13 cellular contexts compared by ENCODE assay signal in the genomic region with DNA sequence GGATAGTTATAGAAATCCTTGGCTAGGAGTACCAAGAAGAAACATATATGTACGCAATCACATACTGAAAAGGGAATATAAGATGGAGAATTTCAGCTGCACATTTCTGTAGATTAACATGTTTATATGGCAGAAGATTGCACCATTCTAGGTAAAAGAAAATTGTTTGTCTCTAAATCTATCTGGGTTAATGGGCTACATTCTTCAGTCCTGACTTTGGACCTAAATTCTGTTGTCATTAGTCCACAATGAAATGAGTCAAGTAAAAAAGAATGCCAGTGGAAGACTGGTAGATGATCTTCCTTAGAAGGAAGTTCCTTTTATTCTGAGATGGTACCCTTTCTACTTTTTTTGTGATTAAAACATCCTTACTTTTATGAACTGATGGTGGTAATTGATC. TPM values are rescaled to one million over a fixed set of nuclear protein-coding genes. Genes with fewer than 3 reads are reported as not detected.
DNase-seq lines count a peak whose midpoint lies in the region; ATAC-seq, FAIRE-seq and TF ChIP-seq lines count a peak whose summit lies in the region.
"Had no signal": no experiment of that assay in that cellular context is flagged by ENCODE, and none has a peak within 500 bp of the region (broad histone marks: within the 10 kb centered on the region; RNA-seq: fewer than 3 reads in every experiment).

No MANE protein-coding gene starts in this region.

- no peak for TF ChIP-seq CTCF in nephron progenitor cell (IDR thresholded peaks at IDR 0.05)

- no peaks in the 10 kb centered on the region for H3K9me3 Mint-ChIP-seq in stimulated activated naive B cell treated with anti-CD40 and anti-IgM and Interleukin-4, amounts not matched to agents 10 μg/mL and 1 μg/mL and 100 μg/mL, for 72 hours
- no peaks in the 10 kb centered on the region for H3K9me3 Mint-ChIP-seq in nephron progenitor cell
- no peaks in the 10 kb centered on the region for H3K9me3 Mint-ChIP-seq in stimulated activated effector memory CD8-positive, alpha-beta T cell treated with anti-CD3 and anti-CD28 coated beads, Interleukin-12 subunit alpha, Interleukin-12 subunit beta, amount 100 ng/mL, for 72 hours
- H3K9me3 Mint-ChIP-seq: WTC11 had no signal

- peaks cover 33 to 74% of the 10 kb centered on the region in 2 donors for H3K4me1 Mint-ChIP-seq in stimulated activated naive B cell treated with anti-CD40 and anti-IgM and Interleukin-4, amounts not matched to agents 10 μg/mL and 1 μg/mL and 100 μg/mL, for 72 hours
- H3K4me1 Mint-ChIP-seq in nephron progenitor cell, result peaks cover 10% of the 10 kb centered on the region
- peaks cover 39% of the 10 kb centered on the region for H3K4me1 Mint-ChIP-seq in stimulated activated effector memory CD8-positive, alpha-beta T cell treated with anti-CD3 and anti-CD28 coated beads, Interleukin-12 subunit alpha, Interleukin-12 subunit beta, amount 100 ng/mL, for 72 hours

- no peak overlapping the region for H3K4me3 ChIP-seq in SJSA1

- peak overlapping the region; percentile 16 for H3K27ac Mint-ChIP-seq in stimulated activated naive B cell treated with anti-CD40 and anti-IgM and Interleukin-4, amounts not matched to agents 10 μg/mL and 1 μg/mL and 100 μg/mL, for 72 hours
- no peak overlapping the region for H3K27ac Mint-ChIP-seq in nephron progenitor cell
- no peak overlapping the region for H3K27ac Mint-ChIP-seq in stimulated activated effector memory CD8-positive, alpha-beta T cell treated with anti-CD3 and anti-CD28 coated beads, Interleukin-12 subunit alpha, Interleukin-12 subunit beta, amount 100 ng/mL, for 72 hours
- H3K27ac Mint-ChIP-seq: WTC11 had no signal

- peaks cover 13 to 19% of the 10 kb centered on the region in 2 donors for H3K36me3 Mint-ChIP-seq in stimulated activated naive B cell treated with anti-CD40 and anti-IgM and Interleukin-4, amounts not matched to agents 10 μg/mL and 1 μg/mL and 100 μg/mL, for 72 hours
- H3K36me3 Mint-ChIP-seq in nephron progenitor cell (ENCODE audit: low read depth), result peaks cover 11% of the 10 kb centered on the region
- peaks cover 14% of the 10 kb centered on the region for H3K36me3 Mint-ChIP-seq in stimulated activated effector memory CD8-positive, alpha-beta T cell treated with anti-CD3 and anti-CD28 coated beads, Interleukin-12 subunit alpha, Interleukin-12 subunit beta, amount 100 ng/mL, for 72 hours
- H3K36me3 Mint-ChIP-seq: WTC11 had no signal

- H3K27me3 Mint-ChIP-seq in stimulated activated naive B cell treated with anti-CD40 and anti-IgM and Interleukin-4, amounts not matched to agents 10 μg/mL and 1 μg/mL and 100 μg/mL, for 72 hours, result no peaks in the 10 kb centered on the region
- H3K27me3 Mint-ChIP-seq in nephron progenitor cell (ENCODE audit: low read depth, poor library complexity), result no peaks in the 10 kb centered on the region

- peaks cover 37% of the 10 kb centered on the region for H3K4me1 ChIP-seq in SJSA1 (replicated peaks)

- FAIRE-seq in GM12892 (lab: Jason Lieb, UNC), result peak; percentile 33

- H3K36me3 ChIP-seq in SJSA1, result no peaks in the 10 kb centered on the region

- no peak for TF ChIP-seq POLR2A in GM12892 (IDR thresholded peaks at IDR 0.05; ENCODE audit: low read depth, low read length)

- H3K9me3 ChIP-seq in SJSA1 (replicated peaks), result no peaks in the 10 kb centered on the region

- no peak overlapping the region for H3K4me3 Mint-ChIP-seq in stimulated activated naive B cell treated with anti-CD40 and anti-IgM and Interleukin-4, amounts not matched to agents 10 μg/mL and 1 μg/mL and 100 μg/mL, for 72 hours
- H3K4me3 Mint-ChIP-seq in nephron progenitor cell, result no peak overlapping the region
- H3K4me3 Mint-ChIP-seq in stimulated activated effector memory CD8-positive, alpha-beta T cell treated with anti-CD3 and anti-CD28 coated beads, Interleukin-12 subunit alpha, Interleukin-12 subunit beta, amount 100 ng/mL, for 72 hours, result no peak overlapping the region
- H3K4me3 Mint-ChIP-seq: WTC11 had no signal

- peak overlapping the region; percentile 69 for H3K27ac ChIP-seq in SJSA1

- H3K27me3 ChIP-seq in SJSA1 (replicated peaks), result no peaks in the 10 kb centered on the region

- no peak for ATAC-seq in stimulated activated naive B cell treated with anti-CD40 and anti-IgM and Interleukin-4, amounts not matched to agents 10 μg/mL and 1 μg/mL and 100 μg/mL, for 72 hours (replicated peaks)
- no peak for ATAC-seq in stimulated activated effector memory CD8-positive, alpha-beta T cell treated with anti-CD3 and anti-CD28 coated beads, Interleukin-12 subunit alpha, Interleukin-12 subunit beta, amount 100 ng/mL, for 72 hours
- ATAC-seq: left colon, sciatic nerve, WTC11 had no signal

- DNase-seq in GM12892 (ENCODE audit: insufficient read length) (no peak), SJSA1 (ENCODE audit: low read depth in 1 of 2, low spot score in 2 of 2) (peak in 1 of 2 experiments; percentile 36), fibroblast of peridontal ligament (ENCODE audit: extremely low read depth) (peak; percentile 78), nephron progenitor cell (no peak), retina (no peak)
- DNase-seq in stimulated activated naive B cell treated with anti-CD40 and anti-IgM and Interleukin-4, amounts not matched to agents 10 μg/mL and 1 μg/mL and 100 μg/mL, for 72 hours, result no peak
- no peak for DNase-seq in stimulated activated effector memory CD8-positive, alpha-beta T cell treated with anti-CD3 and anti-CD28 coated beads, Interleukin-12 subunit alpha, Interleukin-12 subunit beta, amount 100 ng/mL, for 72 hours (ENCODE audit: low spot score in 2 of 2)
- DNase-seq: activated CD8-positive, alpha-beta memory T cell treated with anti-CD3 and anti-CD28 coated beads, Interleukin-2, amount 50 U/mL, for 48 hours; glutamatergic neuron; left colon; NCI-H2107 had no signal

RNA-seq across cellular contexts. Expression of gene UBASH3B, which starts 51.2 kb away (rescaled TPM):
- polyA plus RNA-seq in GM12892 (2012; ENCODE audit: missing spikeins), result 6.4 TPM
- total RNA-seq in SJSA1 (2014; rRNA removed; shearing (Covaris generic)), result 1.2 and 4.0 TPM in 2 replicates
